1 cellular context compared by ENCODE assay signal in the genomic region with DNA sequence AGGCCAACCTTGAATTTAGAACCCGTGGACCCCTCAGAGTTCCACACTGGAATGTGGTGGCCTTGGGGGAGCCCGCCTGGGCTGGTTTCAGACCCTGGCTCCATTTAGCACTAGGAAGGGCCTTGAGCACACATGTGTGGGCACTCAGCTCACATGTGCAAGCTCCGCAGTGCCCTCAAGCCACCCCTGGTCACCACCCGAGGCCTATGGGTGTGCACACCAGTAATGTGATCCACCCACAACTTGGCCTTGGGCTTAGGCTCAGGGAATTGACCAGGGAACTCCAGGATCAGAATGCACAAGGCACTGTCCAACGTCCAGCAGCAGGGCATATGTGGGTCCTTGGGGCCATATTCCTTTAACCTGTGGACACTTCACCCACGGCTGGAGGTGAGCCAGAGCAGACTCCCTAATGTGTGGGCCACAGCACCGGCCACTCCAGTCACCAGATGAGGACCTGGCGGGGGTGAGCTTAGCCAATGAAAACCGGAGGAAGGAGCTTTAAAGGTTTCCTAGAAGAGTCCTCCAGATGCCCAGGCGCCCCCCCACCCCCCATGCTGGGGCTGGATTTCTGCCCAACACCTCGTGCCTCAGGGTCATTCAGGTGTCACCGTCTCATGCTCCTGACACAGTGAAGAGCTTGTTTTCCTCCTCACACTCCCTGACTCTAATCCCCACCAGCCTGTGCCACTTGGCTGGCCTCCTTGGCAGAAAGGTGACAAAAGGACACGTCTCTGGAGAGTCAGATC.
TF ChIP-seq lines count a peak whose summit lies in the region.

No MANE protein-coding gene starts in this region.

TF ChIP-seq in Ishikawa, 13 proteins besides CTCF, POLR2A, EP300 and RAD21 (continued from another document):
- TF ChIP-seq, protein P1, sequence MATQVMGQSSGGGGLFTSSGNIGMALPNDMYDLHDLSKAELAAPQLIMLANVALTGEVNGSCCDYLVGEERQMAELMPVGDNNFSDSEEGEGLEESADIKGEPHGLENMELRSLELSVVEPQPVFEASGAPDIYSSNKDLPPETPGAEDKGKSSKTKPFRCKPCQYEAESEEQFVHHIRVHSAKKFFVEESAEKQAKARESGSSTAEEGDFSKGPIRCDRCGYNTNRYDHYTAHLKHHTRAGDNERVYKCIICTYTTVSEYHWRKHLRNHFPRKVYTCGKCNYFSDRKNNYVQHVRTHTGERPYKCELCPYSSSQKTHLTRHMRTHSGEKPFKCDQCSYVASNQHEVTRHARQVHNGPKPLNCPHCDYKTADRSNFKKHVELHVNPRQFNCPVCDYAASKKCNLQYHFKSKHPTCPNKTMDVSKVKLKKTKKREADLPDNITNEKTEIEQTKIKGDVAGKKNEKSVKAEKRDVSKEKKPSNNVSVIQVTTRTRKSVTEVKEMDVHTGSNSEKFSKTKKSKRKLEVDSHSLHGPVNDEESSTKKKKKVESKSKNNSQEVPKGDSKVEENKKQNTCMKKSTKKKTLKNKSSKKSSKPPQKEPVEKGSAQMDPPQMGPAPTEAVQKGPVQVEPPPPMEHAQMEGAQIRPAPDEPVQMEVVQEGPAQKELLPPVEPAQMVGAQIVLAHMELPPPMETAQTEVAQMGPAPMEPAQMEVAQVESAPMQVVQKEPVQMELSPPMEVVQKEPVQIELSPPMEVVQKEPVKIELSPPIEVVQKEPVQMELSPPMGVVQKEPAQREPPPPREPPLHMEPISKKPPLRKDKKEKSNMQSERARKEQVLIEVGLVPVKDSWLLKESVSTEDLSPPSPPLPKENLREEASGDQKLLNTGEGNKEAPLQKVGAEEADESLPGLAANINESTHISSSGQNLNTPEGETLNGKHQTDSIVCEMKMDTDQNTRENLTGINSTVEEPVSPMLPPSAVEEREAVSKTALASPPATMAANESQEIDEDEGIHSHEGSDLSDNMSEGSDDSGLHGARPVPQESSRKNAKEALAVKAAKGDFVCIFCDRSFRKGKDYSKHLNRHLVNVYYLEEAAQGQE (IDR thresholded peaks at IDR 0.05; ENCODE audit: low read depth) = peak; percentile 48
- TF ChIP-seq ZBTB7A (IDR thresholded peaks at IDR 0.05; ENCODE audit: low read depth) (no peak), CEBPB (IDR thresholded peaks at IDR 0.05) (no peak), EGR1 (IDR thresholded peaks at IDR 0.05) (no peak), FOXM1 (IDR thresholded peaks at IDR 0.05; ENCODE audit: borderline replicate concordance, low read depth) (peak; percentile 59; the same call in 1 of the 2 replicates), YY1 (IDR thresholded peaks at IDR 0.05; ENCODE audit: low read depth) (0 out of 2 replicates have a peak, but pooled peaks have one; percentile 34), NFIC (IDR thresholded peaks at IDR 0.05) (peak; percentile 93), CREB1 (IDR thresholded peaks at IDR 0.05; ENCODE audit: low read depth) (no peak)
- TF ChIP-seq, protein P2, sequence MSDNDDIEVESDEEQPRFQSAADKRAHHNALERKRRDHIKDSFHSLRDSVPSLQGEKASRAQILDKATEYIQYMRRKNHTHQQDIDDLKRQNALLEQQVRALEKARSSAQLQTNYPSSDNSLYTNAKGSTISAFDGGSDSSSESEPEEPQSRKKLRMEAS (IDR thresholded peaks at IDR 0.05) = peak; percentile 65
